Comparison of ENCODE assay signal across 10 cellular contexts in genomic region chr1:207883104-207883651, GRCh38. TPM values are rescaled to one million over a fixed set of nuclear protein-coding genes. Genes with fewer than 3 reads are reported as not detected.
DNase-seq lines count a peak whose midpoint lies in the region; ATAC-seq, FAIRE-seq and TF ChIP-seq lines count a peak whose summit lies in the region.
"Had no signal": no experiment of that assay in that cellular context is flagged by ENCODE, and none has a peak within 500 bp of the region (broad histone marks: within the 10 kb centered on the region; RNA-seq: fewer than 3 reads in every experiment).

No MANE protein-coding gene starts in this region.

- peak overlapping the region; percentile 88 for H3K4me3 Mint-ChIP-seq in memory B cell

- H3K36me3 Mint-ChIP-seq in memory B cell: no peaks in the 10 kb centered on the region

- POLR2A ChIA-PET in PC-9 (lab: Charles Lee; ENCODE audit: unreplicated experiment): no interaction called here

- no peaks in the 10 kb centered on the region for H3F3A ChIP-seq in PC-9 (ENCODE audit: insufficient read depth, low read depth)

- no peak for TF ChIP-seq POLR2A in GM12892 (IDR thresholded peaks at IDR 0.05; ENCODE audit: low read depth, low read length)

- CTCF ChIA-PET in PC-9 (lab: Charles Lee): interaction anchor here (2.8 kb wide), 1 partner anchor 80 kb away, joined by 18 read pairs; no protein-coding TSS in a partner anchor

- H3K79me2 ChIP-seq in PC-9 (ENCODE audit: low read depth): no peaks in the 10 kb centered on the region

- peaks cover 23% of the 10 kb centered on the region for H3K4me1 Mint-ChIP-seq in memory B cell

- no peaks in the 10 kb centered on the region for H3K9me2 ChIP-seq in PC-9 (ENCODE audit: insufficient read depth)

- no peaks in the 10 kb centered on the region for H4K20me1 ChIP-seq in PC-9 (ENCODE audit: insufficient read depth)

- TF ChIP-seq CTCF in PC-9 (conservative IDR thresholded peaks at IDR 0.05): no peak

- no peaks in the 10 kb centered on the region for H3K4me1 ChIP-seq in PC-9 (replicated peaks; ENCODE audit: insufficient read depth)

- H3K4me3 ChIP-seq in Jurkat, Clone E6-1 (ENCODE audit: low read length): peak overlapping the region; percentile 33
- H3K4me3 ChIP-seq in PC-9: no peak overlapping the region
- H3K4me3 ChIP-seq: tibial artery had no signal

- no peak overlapping the region for H2AFZ ChIP-seq in PC-9

- ATAC-seq in GM21515 (IDR thresholded peaks at IDR 0.05; ENCODE audit: unreplicated experiment): peak; percentile 71
- ATAC-seq in memory B cell (ENCODE audit: low read depth): peak; percentile 62
- no peak for ATAC-seq in HG03457 (IDR thresholded peaks at IDR 0.05; ENCODE audit: unreplicated experiment)

- H3K4me2 ChIP-seq in PC-9: no peak overlapping the region

- DNase-seq in GM12892 (ENCODE audit: insufficient read length): no peak
- DNase-seq in Jurkat, Clone E6-1 (ENCODE audit: low read depth, low spot score): no peak
- DNase-seq in memory B cell (ENCODE audit: low spot score in 2 of 2): no peak
- DNase-seq in NCI-H774 (lab: John Stamatoyannopoulos, UW): no peak
- no peak for DNase-seq in DMS114 treated with DMSO at 0.1 percent for 48 hours (lab: John Stamatoyannopoulos, UW; ENCODE audit: unreplicated experiment)
- no peak for DNase-seq in PC-9
- DNase-seq: NCI-H187, tibial artery had no signal

- peaks cover 9% of the 10 kb centered on the region for H3K27me3 Mint-ChIP-seq in memory B cell

- BruUV-seq in PC-9 (replicated peaks; lab: Mats Ljungman, UMichigan): no TSS peak

- H3K27ac Mint-ChIP-seq in memory B cell: peak overlapping the region; percentile 40

- FAIRE-seq in GM12892 (lab: Jason Lieb, UNC): peak; percentile 36

- H3K9me3 Mint-ChIP-seq in memory B cell: no peaks in the 10 kb centered on the region

- H3K27ac ChIP-seq in PC-9: no peak overlapping the region
- H3K27ac ChIP-seq: tibial artery had no signal

- peaks cover 6% of the 10 kb centered on the region for H3K27me3 ChIP-seq in PC-9 (ENCODE audit: insufficient read depth, low read depth)
- H3K27me3 ChIP-seq: tibial artery had no signal

- H3K36me3 ChIP-seq in PC-9 (ENCODE audit: low read depth): no peaks in the 10 kb centered on the region
- H3K36me3 ChIP-seq: tibial artery had no signal

- intact Hi-C loops in PC-9 (cut with micrococcal nuclease; ENCODE audit: unreplicated experiment): loop anchor here (10.0 kb wide), 1 partner anchor 112 kb away; no protein-coding TSS in a partner anchor

- no peaks in the 10 kb centered on the region for H3K9me3 ChIP-seq in PC-9 (ENCODE audit: insufficient read depth, low read depth)
- H3K9me3 ChIP-seq: tibial artery had no signal

RNA-seq across cellular contexts. Expression of gene CD34, which starts 27.7 kb away (rescaled TPM):
- not detected for polyA plus RNA-seq in GM12892 (2012; ENCODE audit: missing spikeins)
- not detected for polyA plus RNA-seq in Jurkat, Clone E6-1 (2012; ENCODE audit: insufficient read depth, insufficient read length)
- total RNA-seq in PC-9 (2021): not detected in 2 replicates
